Comparison of ENCODE assay signal across 27 cellular contexts in genomic region chr13:46569471-46569870, GRCh38. TPM values are rescaled to one million over a fixed set of nuclear protein-coding genes. Genes with fewer than 3 reads are reported as not detected.
DNase-seq lines count a peak whose midpoint lies in the region; ATAC-seq and TF ChIP-seq lines count a peak whose summit lies in the region.
"Had no signal": no experiment of that assay in that cellular context is flagged by ENCODE, and none has a peak within 500 bp of the region (broad histone marks: within the 10 kb centered on the region; RNA-seq: fewer than 3 reads in every experiment).

No MANE protein-coding gene starts in this region.

- H3K27ac Mint-ChIP-seq in GM23338, result no peak overlapping the region
- H3K27ac Mint-ChIP-seq: activated CD8-positive, alpha-beta T cell treated with anti-CD3 and anti-CD28 coated beads, Interleukin-2, amount 10 ng/mL, durations not matched to agents 7 days and 5 days; activated naive CD4-positive, alpha-beta T cell treated with anti-CD3 and anti-CD28 coated beads, Interleukin-2, amount 10 ng/mL, durations not matched to agents 7 days and 5 days; activated T-helper 17 cell treated with anti-CD3 and anti-CD28 coated beads, Interleukin-2, amount 50 U/mL, for 72 hours; CD14-positive monocyte; naive thymus-derived CD4-positive, alpha-beta T cell had no signal

- H3F3A ChIP-seq in GM23338 (replicated peaks; ENCODE audit: low read depth), result no peaks in the 10 kb centered on the region

- H4K12ac ChIP-seq in trophoblast cell (ENCODE audit: low read depth, low read length), result no peak overlapping the region

- H3K27me3 ChIP-seq in GM23338 (ENCODE audit: insufficient read depth) (no peaks in the 10 kb centered on the region), trophoblast cell (ENCODE audit: insufficient read depth, low read length) (no peaks in the 10 kb centered on the region), gastroesophageal sphincter (no peaks in the 10 kb centered on the region)
- H3K27me3 ChIP-seq: adrenal gland, body of pancreas, gastrocnemius medialis, hepatocyte, MG63, tibial nerve had no signal

- peaks cover 4% of the 10 kb centered on the region; the same call in 1 of the 2 replicates for H3K4me1 ChIP-seq in GM23338 (ENCODE audit: insufficient read depth)
- H3K4me1 ChIP-seq in trophoblast cell (ENCODE audit: control insufficient read depth in 1 of 2, insufficient read depth in 2 of 2, low read length in 2 of 2), result peaks cover 5 to 10% of the 10 kb centered on the region in 2 experiments
- peaks cover 15 to 87% (median 20%) of the 10 kb centered on the region in 3 donors for H3K4me1 ChIP-seq in gastroesophageal sphincter

- TF ChIP-seq EP300 in gastroesophageal sphincter (IDR thresholded peaks at IDR 0.05), result no peak

- H4K8ac ChIP-seq in trophoblast cell (ENCODE audit: low read depth, low read length), result no peak overlapping the region

- H3K36me3 ChIP-seq in GM23338 (ENCODE audit: insufficient read depth), result no peaks in the 10 kb centered on the region
- no peaks in the 10 kb centered on the region for H3K36me3 ChIP-seq in trophoblast cell (ENCODE audit: control insufficient read depth in 1 of 2, insufficient read depth in 2 of 2, low read length in 2 of 2)
- H3K36me3 ChIP-seq in gastroesophageal sphincter, result no peaks in the 10 kb centered on the region
- H3K36me3 ChIP-seq: adrenal gland, gastrocnemius medialis, lower lobe of right lung, MG63, tibial nerve had no signal

- H2BK5ac ChIP-seq in trophoblast cell (ENCODE audit: low read depth, low read length, poor library complexity), result no peak overlapping the region

- H3K27me3 Mint-ChIP-seq in GM23338 (ENCODE audit: insufficient read depth, low read depth, poor library complexity), result no peaks in the 10 kb centered on the region
- H3K27me3 Mint-ChIP-seq: activated naive CD4-positive, alpha-beta T cell treated with anti-CD3 and anti-CD28 coated beads, Interleukin-2, amount 10 ng/mL, durations not matched to agents 7 days and 5 days; activated T-helper 17 cell treated with anti-CD3 and anti-CD28 coated beads, Interleukin-2, amount 50 U/mL, for 72 hours; naive thymus-derived CD4-positive, alpha-beta T cell had no signal

- H3K9ac ChIP-seq in trophoblast cell (ENCODE audit: low read length), result no peak overlapping the region
- H3K9ac ChIP-seq: KMS-11 had no signal

- H2AFZ ChIP-seq in GM23338 (no peak overlapping the region), trophoblast cell (ENCODE audit: insufficient read depth, low read length, poor library complexity) (no peak overlapping the region)
- H2AFZ ChIP-seq: hepatocyte had no signal

- H3K9me3 Mint-ChIP-seq in GM23338, result no peaks in the 10 kb centered on the region; the same call in 2 of the 3 replicates
- H3K9me3 Mint-ChIP-seq: activated naive CD4-positive, alpha-beta T cell treated with anti-CD3 and anti-CD28 coated beads, Interleukin-2, amount 10 ng/mL, durations not matched to agents 7 days and 5 days; activated T-helper 17 cell treated with anti-CD3 and anti-CD28 coated beads, Interleukin-2, amount 50 U/mL, for 72 hours; CD14-positive monocyte; naive thymus-derived CD4-positive, alpha-beta T cell had no signal

- no peaks in the 10 kb centered on the region for H3K9me3 ChIP-seq in trophoblast cell (ENCODE audit: insufficient read depth, low read depth, low read length)
- H3K9me3 ChIP-seq in gastroesophageal sphincter, result no peaks in the 10 kb centered on the region
- H3K9me3 ChIP-seq: adrenal gland, body of pancreas, gastrocnemius medialis, lower lobe of right lung, MG63, tibial nerve had no signal

- no peak overlapping the region for H3K4me3 ChIP-seq in GM23338
- H3K4me3 ChIP-seq in trophoblast cell (ENCODE audit: low read depth, low read length), result no peak overlapping the region
- no peak overlapping the region for H3K4me3 ChIP-seq in gastroesophageal sphincter
- H3K4me3 ChIP-seq: adrenal gland, body of pancreas, gastrocnemius medialis, hepatocyte, lower lobe of right lung, MG63, tibial nerve had no signal

- H3K18ac ChIP-seq in trophoblast cell (ENCODE audit: low read length), result no peak overlapping the region

- H4K20me1 ChIP-seq in GM23338 (replicated peaks; ENCODE audit: insufficient read depth), result peaks cover 31% of the 10 kb centered on the region

- H4K91ac ChIP-seq in trophoblast cell (ENCODE audit: low read depth, low read length), result no peak overlapping the region

- H2BK120ac ChIP-seq in trophoblast cell (ENCODE audit: insufficient read depth, low read length, poor library complexity), result no peak overlapping the region

- no CpG with 5 or more reads among the region's 7 CpGs for WGBS in trophoblast cell (ENCODE audit: extremely low coverage, insufficient coverage, insufficient read length)
- WGBS in gastroesophageal sphincter (ENCODE audit: low coverage in 1 of 2), 2 donors, result 87 to 93% methylated on average over 5 to 7 of the region's 7 CpGs

- H3K79me2 ChIP-seq in GM23338 (replicated peaks; ENCODE audit: insufficient read depth) (peaks cover 76% of the 10 kb centered on the region), trophoblast cell (ENCODE audit: control insufficient read depth, insufficient read depth, low read length, poor library complexity) (peaks cover 14% of the 10 kb centered on the region)

- no peak overlapping the region for H2BK12ac ChIP-seq in trophoblast cell (ENCODE audit: low read length)

- peaks cover 26% of the 10 kb centered on the region for H3K4me1 Mint-ChIP-seq in GM23338

- no peak overlapping the region for H3K27ac ChIP-seq in GM23338 (ENCODE audit: low read depth)
- no peak overlapping the region for H3K27ac ChIP-seq in trophoblast cell (ENCODE audit: low read depth, low read length)
- H3K27ac ChIP-seq in gastroesophageal sphincter, result no peak overlapping the region
- H3K27ac ChIP-seq: adrenal gland, body of pancreas, gastrocnemius medialis, hepatocyte, KMS-11, lower lobe of right lung, tibial nerve, VCaP had no signal

- H3K14ac ChIP-seq in trophoblast cell (ENCODE audit: low read length), result no peak overlapping the region

- no peaks in the 10 kb centered on the region for H3K36me3 Mint-ChIP-seq in GM23338 (ENCODE audit: low read depth)
- H3K36me3 Mint-ChIP-seq: CD14-positive monocyte had no signal

- ATAC-seq in GM23338 (peak; percentile 45), gastroesophageal sphincter (no peak), GM18909 (IDR thresholded peaks at IDR 0.05; ENCODE audit: poor library complexity, unreplicated experiment) (no peak)
- ATAC-seq: activated CD8-positive, alpha-beta T cell treated with anti-CD3 and anti-CD28 coated beads, Interleukin-2, amount 10 ng/mL, durations not matched to agents 7 days and 5 days; activated T-helper 17 cell treated with anti-CD3 and anti-CD28 coated beads, Interleukin-2, amount 50 U/mL, for 72 hours; body of pancreas; gastrocnemius medialis; lower lobe of right lung; naive thymus-derived CD4-positive, alpha-beta T cell had no signal

- TF ChIP-seq POLR2A in gastroesophageal sphincter (IDR thresholded peaks at IDR 0.05), result no peak

- H3K79me1 ChIP-seq in trophoblast cell (ENCODE audit: low read length), result peaks cover 2% of the 10 kb centered on the region

- no peak for TF ChIP-seq CTCF in GM23338 (conservative IDR thresholded peaks at IDR 0.05; ENCODE audit: low read depth in 2 of 2)
- no peak for TF ChIP-seq CTCF in gastroesophageal sphincter (IDR thresholded peaks at IDR 0.05)

- no peak overlapping the region for H2AK5ac ChIP-seq in trophoblast cell (ENCODE audit: low read length)

- H3K23ac ChIP-seq in trophoblast cell (ENCODE audit: low read length), result no peak overlapping the region

- peak overlapping the region; percentile 80 for H3K4ac ChIP-seq in trophoblast cell (ENCODE audit: low read depth, low read length)

- DNase-seq in GM23338 (ENCODE audit: low spot score), result no peak
- DNase-seq in NCI-H446 treated with DMSO at 0.1 percent for 48 hours (lab: John Stamatoyannopoulos, UW), result peak; percentile 77
- DNase-seq in cerebellar cortex (ENCODE audit: low spot score), result peak; percentile 97
- DNase-seq in trophoblast cell, result no peak
- no peak for DNase-seq in NCI-H1930 (lab: John Stamatoyannopoulos, UW)
- DNase-seq: activated CD4-positive, alpha-beta T cell treated with anti-CD3 and anti-CD28 coated beads for 4 hours; activated CD8-positive, alpha-beta T cell treated with anti-CD3 and anti-CD28 coated beads, Interleukin-2, amount 10 ng/mL, durations not matched to agents 7 days and 5 days; activated naive CD4-positive, alpha-beta T cell treated with anti-CD3 and anti-CD28 coated beads, Interleukin-2, amount 10 ng/mL, durations not matched to agents 7 days and 5 days; adrenal gland; body of pancreas; gastrocnemius medialis; lower lobe of right lung; MG63; midbrain; naive thymus-derived CD4-positive, alpha-beta T cell; NCI-H1417 treated with DMSO at 0.1 percent for 48 hours; NCI-H526 treated with DMSO at 0.1 percent for 48 hours; stimulated activated CD4-positive, alpha-beta T cell treated with anti-CD3 and anti-CD28 coated beads, Interleukin-4, amount 100 ng/mL, for 1 hour; T-helper 9 cell had no signal

- H3K4me2 ChIP-seq in GM23338 (no peak overlapping the region), trophoblast cell (ENCODE audit: low read length) (no peak overlapping the region)
- H3K4me2 ChIP-seq: hepatocyte, KMS-11 had no signal

- H3K4me3 Mint-ChIP-seq in GM23338, result no peak overlapping the region
- H3K4me3 Mint-ChIP-seq: activated CD8-positive, alpha-beta T cell treated with anti-CD3 and anti-CD28 coated beads, Interleukin-2, amount 10 ng/mL, durations not matched to agents 7 days and 5 days; activated naive CD4-positive, alpha-beta T cell treated with anti-CD3 and anti-CD28 coated beads, Interleukin-2, amount 10 ng/mL, durations not matched to agents 7 days and 5 days; activated T-helper 17 cell treated with anti-CD3 and anti-CD28 coated beads, Interleukin-2, amount 50 U/mL, for 72 hours; CD14-positive monocyte; naive thymus-derived CD4-positive, alpha-beta T cell had no signal

- no peaks in the 10 kb centered on the region for H3K9me2 ChIP-seq in GM23338 (ENCODE audit: insufficient read depth)

TF ChIP-seq in GM23338, 12 proteins besides CTCF, POLR2A, EP300 and RAD21 (continues in another document):
- TF ChIP-seq STAT1 (IDR thresholded peaks at IDR 0.05; ENCODE audit: unreplicated experiment), result no peak
- TF ChIP-seq EZH2phosphoT487 (IDR thresholded peaks at IDR 0.05; ENCODE audit: unreplicated experiment), result no peak

RNA-seq across cellular contexts. Expression of gene LRCH1, which starts 16.5 kb away (rescaled TPM):
- total RNA-seq in GM23338 (2014; rRNA removed; shearing (Covaris generic)), result 8.0 and 9.2 TPM in 2 replicates
- polyA plus RNA-seq in GM23338 (2016; fragmentation: Nextera tagmentation; extraction: Ambion mirVana), result 3.1 and 3.9 TPM in 2 replicates
- polyA plus RNA-seq in trophoblast cell (2013), result 13.9 and 14.1 TPM in 2 replicates
- 10 to 100 TPM; 54.3 to 72.2 (median 57.4) TPM for total RNA-seq in gastroesophageal sphincter

Comparison
In these comparisons a context has a peak if more than half of its experiments do, and no peak if none do; other contexts are left out.
1. DNase-seq: peak in NCI-H446 treated with DMSO at 0.1 percent for 48 hours (single experiment) and cerebellar cortex (single experiment); none in GM23338 (single experiment), trophoblast cell (0 of 2) and NCI-H1930 (0 of 2).